10 cellular contexts compared by ENCODE assay signal in the genomic region with DNA sequence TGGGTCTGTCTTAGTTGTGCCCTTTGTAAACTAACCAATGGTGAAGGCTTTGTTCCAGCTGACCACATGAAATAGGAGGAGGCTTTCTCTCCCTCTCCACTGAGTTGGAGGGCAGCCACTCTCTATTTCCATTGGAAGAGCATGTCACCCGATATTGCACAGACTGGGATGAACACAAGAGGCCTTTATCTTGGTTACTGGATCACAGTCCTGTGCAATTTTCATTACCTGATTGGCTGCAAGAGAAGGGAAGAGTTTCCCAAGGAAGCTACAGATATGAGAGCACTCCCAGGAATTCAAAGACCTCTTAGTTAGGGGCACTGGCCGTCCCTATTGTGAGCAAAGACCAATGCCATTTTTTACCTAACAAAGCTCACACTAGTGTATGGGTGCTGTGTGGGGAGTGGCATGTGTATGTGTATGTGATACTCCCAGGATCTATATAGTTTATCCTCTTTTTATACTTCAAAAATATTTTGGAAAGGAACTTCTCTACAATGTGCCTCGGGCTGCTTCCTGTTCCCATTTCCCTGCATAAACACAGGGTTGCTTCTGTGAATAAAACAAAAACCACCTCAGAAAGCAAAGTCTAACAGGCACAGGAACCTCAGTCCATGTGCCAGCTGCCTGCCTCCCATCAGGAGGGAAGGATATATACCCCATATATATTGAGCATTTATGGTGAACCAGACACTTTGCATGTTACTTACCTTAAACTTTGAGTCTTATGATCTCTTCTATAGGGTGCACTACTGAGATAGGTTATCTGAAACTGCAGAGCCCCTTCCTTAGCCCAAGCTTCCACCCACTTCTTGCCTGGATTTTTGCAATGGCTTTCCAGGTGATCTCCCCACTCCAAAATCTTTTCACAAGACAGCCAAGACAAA.
DNase-seq lines count a peak whose midpoint lies in the region; ATAC-seq and TF ChIP-seq lines count a peak whose summit lies in the region.
"Had no signal": no experiment of that assay in that cellular context is flagged by ENCODE, and none has a peak within 500 bp of the region (broad histone marks: within the 10 kb centered on the region; RNA-seq: fewer than 3 reads in every experiment).

No MANE protein-coding gene starts in this region.

- H3K4me3 ChIP-seq in HUES48 (ENCODE audit: low read depth, low read length) = no peak overlapping the region; the same call in 1 of the 2 replicates
- H3K4me3 ChIP-seq in CD8-positive, alpha-beta T cell (ENCODE audit: low read depth, low read length) = no peak overlapping the region
- no peak overlapping the region for H3K4me3 ChIP-seq in transverse colon

- H3K36me3 ChIP-seq in HUES48 (ENCODE audit: control insufficient read depth, insufficient read depth, low read length) = no peaks in the 10 kb centered on the region
- no peaks in the 10 kb centered on the region for H3K36me3 ChIP-seq in CD8-positive, alpha-beta T cell (ENCODE audit: insufficient read depth, low read length)
- H3K36me3 ChIP-seq in transverse colon = no peaks in the 10 kb centered on the region

- H3K4me3 Mint-ChIP-seq in CD8-positive, alpha-beta T cell = no peak overlapping the region
- no peak overlapping the region for H3K4me3 Mint-ChIP-seq in activated CD8-positive, alpha-beta memory T cell treated with anti-CD3 and anti-CD28 coated beads, Interleukin-2, amount 10 ng/mL, durations not matched to agents 7 days and 5 days

- H3K27me3 Mint-ChIP-seq in CD8-positive, alpha-beta T cell (ENCODE audit: low read depth) = peaks cover 30% of the 10 kb centered on the region
- H3K27me3 Mint-ChIP-seq in activated CD8-positive, alpha-beta memory T cell treated with anti-CD3 and anti-CD28 coated beads, Interleukin-2, amount 10 ng/mL, durations not matched to agents 7 days and 5 days = peaks cover 42% of the 10 kb centered on the region

- CTCF ChIA-PET in CD8-positive, alpha-beta T cell (lab: Charles Lee) = no interaction called here
- CTCF ChIA-PET in activated CD8-positive, alpha-beta memory T cell treated with anti-CD3 and anti-CD28 coated beads, Interleukin-2, amount 10 ng/mL, durations not matched to agents 7 days and 5 days (lab: Charles Lee) = no interaction called here

- H3K27ac Mint-ChIP-seq in CD8-positive, alpha-beta T cell = no peak overlapping the region
- no peak overlapping the region for H3K27ac Mint-ChIP-seq in activated CD8-positive, alpha-beta memory T cell treated with anti-CD3 and anti-CD28 coated beads, Interleukin-2, amount 10 ng/mL, durations not matched to agents 7 days and 5 days

- TF ChIP-seq CTCF in AG09319 (IDR thresholded peaks at IDR 0.05; ENCODE audit: low read depth, low read length) (no peak), transverse colon (IDR thresholded peaks at IDR 0.05) (no peak)
- no peak for TF ChIP-seq CTCF in CD8-positive, alpha-beta T cell (IDR thresholded peaks at IDR 0.05)

- WGBS in transverse colon (ENCODE audit: low coverage in 1 of 2), 2 donors = 0 to 54% methylated on average over 1 to 3 of the region's 3 CpGs

- in situ Hi-C loops in transverse colon (cut with MboI; ENCODE audit: low pct_ligation_motif_present in 1 of 4, low pct_unique_long_range_greater_than_20kb in 1 of 4, low sequenced_read_pairs in 3 of 4) = no loop called here

- peaks cover 4% of the 10 kb centered on the region for H3K9me3 Mint-ChIP-seq in CD8-positive, alpha-beta T cell
- H3K9me3 Mint-ChIP-seq in activated CD8-positive, alpha-beta memory T cell treated with anti-CD3 and anti-CD28 coated beads, Interleukin-2, amount 10 ng/mL, durations not matched to agents 7 days and 5 days (ENCODE audit: low read depth) = no peaks in the 10 kb centered on the region

- no peak overlapping the region for H3K9ac ChIP-seq in HUES48 (ENCODE audit: low read depth, low read length)

- no peaks in the 10 kb centered on the region for H3K27me3 ChIP-seq in HUES48 (ENCODE audit: control insufficient read depth, insufficient read depth, low read length)
- H3K27me3 ChIP-seq in CD8-positive, alpha-beta T cell (ENCODE audit: insufficient read depth, low read length) = no peaks in the 10 kb centered on the region
- no peaks in the 10 kb centered on the region for H3K27me3 ChIP-seq in transverse colon

- peaks cover 10% of the 10 kb centered on the region for H3K4me1 ChIP-seq in HUES48 (ENCODE audit: control insufficient read depth, insufficient read depth, low read length)
- H3K4me1 ChIP-seq in CD8-positive, alpha-beta T cell (ENCODE audit: insufficient read depth, low read length) = no peaks in the 10 kb centered on the region
- peaks cover 0 to 10% (median 4%) of the 10 kb centered on the region in 4 donors for H3K4me1 ChIP-seq in transverse colon

- DNase-seq in AG09319 (ENCODE audit: extremely low read depth, low read depth) = peak; percentile 30
- DNase-seq in amniotic epithelial cell (ENCODE audit: low read depth) = peak; percentile 93
- peak; percentile 36 for DNase-seq in iPS-NIHi11 (ENCODE audit: low spot score)
- no peak for DNase-seq in CD8-positive, alpha-beta T cell
- DNase-seq in activated CD8-positive, alpha-beta memory T cell treated with anti-CD3 and anti-CD28 coated beads, Interleukin-2, amount 10 ng/mL, durations not matched to agents 7 days and 5 days = no peak
- no peak for DNase-seq in transverse colon
- DNase-seq in cortex of kidney (lab: John Stamatoyannopoulos, UW) = no peak
- DNase-seq: COR-L47; stimulated activated naive CD4-positive, alpha-beta T cell had no signal

- TF ChIP-seq EP300 in transverse colon (IDR thresholded peaks at IDR 0.05; ENCODE audit: low read depth) = no peak

- no peaks in the 10 kb centered on the region for H3K36me3 Mint-ChIP-seq in CD8-positive, alpha-beta T cell
- peaks cover 3% of the 10 kb centered on the region for H3K36me3 Mint-ChIP-seq in activated CD8-positive, alpha-beta memory T cell treated with anti-CD3 and anti-CD28 coated beads, Interleukin-2, amount 10 ng/mL, durations not matched to agents 7 days and 5 days

- intact Hi-C loops in CD8-positive, alpha-beta T cell (cut with DNase I, micrococcal nuclease) = no loop called here
- intact Hi-C loops in transverse colon (cut with DNase I; ENCODE audit: low total_unique reads) = no loop called here

- no peak for TF ChIP-seq POLR2A in transverse colon (IDR thresholded peaks at IDR 0.05)

- H3K27ac ChIP-seq in HUES48 (ENCODE audit: low read depth, low read length) (peak overlapping the region; percentile 42), transverse colon (no peak overlapping the region)
- no peak overlapping the region for H3K27ac ChIP-seq in CD8-positive, alpha-beta T cell (ENCODE audit: low read depth, low read length)

- no peaks in the 10 kb centered on the region for H3K9me3 ChIP-seq in HUES48 (ENCODE audit: control insufficient read depth, insufficient read depth, low read length)
- no peaks in the 10 kb centered on the region for H3K9me3 ChIP-seq in CD8-positive, alpha-beta T cell (ENCODE audit: low read length)
- no peaks in the 10 kb centered on the region for H3K9me3 ChIP-seq in transverse colon

- POLR2A ChIA-PET in CD8-positive, alpha-beta T cell (lab: Charles Lee) = no interaction called here

- ATAC-seq in CD8-positive, alpha-beta T cell = no peak
- no peak for ATAC-seq in activated CD8-positive, alpha-beta memory T cell treated with anti-CD3 and anti-CD28 coated beads, Interleukin-2, amount 10 ng/mL, durations not matched to agents 7 days and 5 days

- no peaks in the 10 kb centered on the region for H3K4me1 Mint-ChIP-seq in CD8-positive, alpha-beta T cell (ENCODE audit: low read depth)
- peaks cover 7% of the 10 kb centered on the region for H3K4me1 Mint-ChIP-seq in activated CD8-positive, alpha-beta memory T cell treated with anti-CD3 and anti-CD28 coated beads, Interleukin-2, amount 10 ng/mL, durations not matched to agents 7 days and 5 days

Comparison
In these comparisons a context has a peak if more than half of its experiments do, and no peak if none do; other contexts are left out.
1. DNase-seq: peak in AG09319 (single experiment), amniotic epithelial cell (single experiment) and iPS-NIHi11 (single experiment); none in CD8-positive, alpha-beta T cell (0 of 7), activated CD8-positive, alpha-beta memory T cell treated with anti-CD3 and anti-CD28 coated beads, Interleukin-2, amount 10 ng/mL, durations not matched to agents 7 days and 5 days (single experiment), transverse colon (single experiment) and cortex of kidney (single experiment).